15 cellular contexts compared by ENCODE assay signal in the genomic region with DNA sequence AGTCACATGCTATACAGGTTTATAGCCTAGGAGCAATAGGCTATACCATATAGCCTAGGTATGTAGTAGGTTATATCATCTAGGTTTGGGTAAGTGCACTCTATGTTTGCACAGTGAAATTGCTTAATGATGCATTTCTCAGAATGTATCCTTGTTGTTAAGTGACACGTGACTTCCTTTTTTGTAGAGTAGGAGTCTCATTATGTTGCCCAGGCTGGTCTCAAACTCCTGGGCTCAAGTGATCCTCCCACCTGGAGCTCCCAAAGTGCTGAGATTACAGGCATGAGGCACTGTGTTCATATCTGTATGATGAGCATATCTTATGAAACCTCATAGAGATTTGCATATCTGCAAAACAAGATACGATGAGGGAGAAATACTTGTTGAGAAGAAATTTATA.
DNase-seq lines count a peak whose midpoint lies in the region; ATAC-seq lines count a peak whose summit lies in the region.
"Had no signal": no experiment of that assay in that cellular context is flagged by ENCODE, and none has a peak within 500 bp of the region (broad histone marks: within the 10 kb centered on the region; RNA-seq: fewer than 3 reads in every experiment).

No MANE protein-coding gene starts in this region.

- in situ Hi-C loops in KBM-7 (cut with MboI; ENCODE audit: low pct_unique_long_range_greater_than_20kb, low sequenced_read_pairs): loop anchor here (10.0 kb wide), 1 partner anchor 53 kb away; a partner anchor contains a TSS

- no peak for ATAC-seq in GM19023 (IDR thresholded peaks at IDR 0.05; ENCODE audit: unreplicated experiment)
- ATAC-seq in HG02885 (IDR thresholded peaks at IDR 0.05; ENCODE audit: poor library complexity, unreplicated experiment): no peak
- no peak for ATAC-seq in HG02938 (IDR thresholded peaks at IDR 0.05; ENCODE audit: unreplicated experiment)
- ATAC-seq: effector memory CD8-positive, alpha-beta T cell; GM23338 had no signal

- peak; percentile 43 for DNase-seq in COR-L47 (lab: John Stamatoyannopoulos, UW)
- DNase-seq in KBM-7: peak; percentile 44
- peak; percentile 54 for DNase-seq in NCI-H2081 treated with DMSO at 0.1 percent for 48 hours (lab: John Stamatoyannopoulos, UW)
- peak; percentile 32 for DNase-seq in OCI-M1 (lab: John Stamatoyannopoulos, UW)
- DNase-seq in stimulated activated CD4-positive, alpha-beta T cell treated with anti-CD3 and anti-CD28 coated beads, Interleukin-2, amount 100 ng/mL, for 48 hours: no peak
- DNase-seq: activated CD8-positive, alpha-beta memory T cell treated with anti-CD3 and anti-CD28 coated beads, Interleukin-2, amount 50 U/mL, for 48 hours; effector memory CD8-positive, alpha-beta T cell; head of caudate nucleus; naive B cell; stimulated activated CD4-positive, alpha-beta T cell treated with anti-CD3 and anti-CD28 coated beads, Interleukin-4, amount 100 ng/mL, for 4 hours; stimulated activated CD8-positive, alpha-beta memory T cell treated with anti-CD3 and anti-CD28 coated beads, Interleukin-4, amount 100 ng/mL, for 48 hours had no signal

Comparison
In these comparisons a context has a peak if more than half of its experiments do, and no peak if none do; other contexts are left out.
1. DNase-seq: peak in COR-L47 (single experiment), KBM-7 (single experiment), NCI-H2081 treated with DMSO at 0.1 percent for 48 hours (single experiment) and OCI-M1 (single experiment); none in stimulated activated CD4-positive, alpha-beta T cell treated with anti-CD3 and anti-CD28 coated beads, Interleukin-2, amount 100 ng/mL, for 48 hours (0 of 2).